9 cellular contexts compared by ENCODE assay signal in genomic region chr19:51703655-51704515, GRCh38. TPM values are rescaled to one million over a fixed set of nuclear protein-coding genes. Genes with fewer than 3 reads are reported as not detected.
A peak's percentile ranks its signal among the peaks of the same experiment; 100 is the strongest.
DNase-seq lines count a peak whose midpoint lies in the region; ATAC-seq and TF ChIP-seq lines count a peak whose summit lies in the region.
"Had no signal": no experiment of that assay in that cellular context is flagged by ENCODE, and none has a peak within 500 bp of the region (broad histone marks: within the 10 kb centered on the region; RNA-seq: fewer than 3 reads in every experiment).

No MANE protein-coding gene starts in this region.

- H3K4me3 ChIP-seq in endodermal cell (ENCODE audit: low read length): peak overlapping the region; percentile 81

- H3K9me3 ChIP-seq in endodermal cell (ENCODE audit: control insufficient read depth, low read length): no peaks in the 10 kb centered on the region

- TF ChIP-seq CTCF in endodermal cell (conservative IDR thresholded peaks at IDR 0.05): peak; percentile 75

- no peaks in the 10 kb centered on the region for H3K9me3 Mint-ChIP-seq in endodermal cell

- peak overlapping the region; percentile 78 for H3K9ac ChIP-seq in endodermal cell (ENCODE audit: extremely low read depth, low read length, poor library complexity, severe bottlenecking)

- DNase-seq in AML-193 (lab: John Stamatoyannopoulos, UW) (peak; percentile 89 to 91), NOMO-1 treated with DMSO at 0.1 percent for 48 hours (lab: John Stamatoyannopoulos, UW; ENCODE audit: unreplicated experiment) (peak; percentile 94), endodermal cell (peak; percentile 98), midbrain (lab: John Stamatoyannopoulos, UW) (peak; percentile 91)
- DNase-seq in activated CD8-positive, alpha-beta memory T cell treated with anti-CD3 and anti-CD28 coated beads, Interleukin-2, amount 50 U/mL, for 24 hours (ENCODE audit: extremely low read depth): peak; percentile 90
- DNase-seq in stimulated activated CD8-positive, alpha-beta memory T cell treated with anti-CD3 and anti-CD28 coated beads, Interleukin-15, amount 100 ng/mL, for 4 hours (ENCODE audit: low read depth in 2 of 2): peak; percentile 93 to 96

- peak overlapping the region; percentile 97 for H3K27ac Mint-ChIP-seq in endodermal cell

- H3K27me3 ChIP-seq in endodermal cell (ENCODE audit: control insufficient read depth, insufficient read depth, low read length, poor library complexity, severe bottlenecking): no peaks in the 10 kb centered on the region

- peak overlapping the region; percentile 67 for H3K4me3 Mint-ChIP-seq in endodermal cell

- peaks cover 76% of the 10 kb centered on the region for H3K36me3 ChIP-seq in endodermal cell (ENCODE audit: control insufficient read depth, insufficient read depth, low read length)

- H3K4me1 ChIP-seq in endodermal cell (ENCODE audit: control insufficient read depth, insufficient read depth, low read length): no peaks in the 10 kb centered on the region

- H3K27me3 Mint-ChIP-seq in endodermal cell (ENCODE audit: insufficient read depth): peaks cover 3% of the 10 kb centered on the region

- ATAC-seq in GM19043 (IDR thresholded peaks at IDR 0.05; ENCODE audit: low read depth, unreplicated experiment) (peak; percentile 70), HG03378 (IDR thresholded peaks at IDR 0.05; ENCODE audit: unreplicated experiment) (peak; percentile 82)

- peak overlapping the region; percentile 72 for H3K27ac ChIP-seq in endodermal cell (ENCODE audit: low read depth, low read length)

- 7 to 12% methylated on average over 10 to 71 of the region's 71 CpGs for WGBS in endodermal cell (ENCODE audit: insufficient coverage in 1 of 2, insufficient read length in 1 of 2), 2 experiments

- H3K36me3 Mint-ChIP-seq in endodermal cell (ENCODE audit: low read depth): peaks cover 54% of the 10 kb centered on the region

- peaks cover 16% of the 10 kb centered on the region for H3K4me1 Mint-ChIP-seq in endodermal cell

RNA-seq across cellular contexts. Expression of gene SPACA6, which starts 10.8 kb away (rescaled TPM):
- 10 to 100 TPM; 18.4 to 26.8 TPM for total RNA-seq in endodermal cell
- polyA plus RNA-seq in endodermal cell (2013, experiment 1 of 2): 33.8 TPM
- 32.2 TPM for polyA plus RNA-seq in endodermal cell (2013, experiment 2 of 2)

RNA-seq across cellular contexts. Expression of gene HAS1, which starts 19.9 kb away (rescaled TPM):
- under 1 TPM in 1 of 2 donors, not detected in 1; 0.22 TPM for total RNA-seq in endodermal cell
- polyA plus RNA-seq in endodermal cell (2013, experiment 1 of 2): 0.78 TPM
- 1.0 TPM for polyA plus RNA-seq in endodermal cell (2013, experiment 2 of 2)
- total RNA-seq: M059J had no signal

RNA-seq across cellular contexts. Expression of gene FPR1, which starts 47.8 kb away (rescaled TPM):
- total RNA-seq in endodermal cell: not detected
- not detected for polyA plus RNA-seq in endodermal cell (2013, experiment 1 of 2)
- not detected for polyA plus RNA-seq in endodermal cell (2013, experiment 2 of 2)

RNA-seq across cellular contexts. Expression of gene FPR2, which starts 57.1 kb away (rescaled TPM):
- under 1 TPM in 1 of 2 donors, not detected in 1; 0.11 TPM for total RNA-seq in endodermal cell
- polyA plus RNA-seq in endodermal cell (2013, experiment 1 of 2): not detected
- not detected for polyA plus RNA-seq in endodermal cell (2013, experiment 2 of 2)
- total RNA-seq: M059J had no signal

RNA-seq across cellular contexts. Expression of gene SIGLEC14, which starts 57.3 kb away (rescaled TPM):
- total RNA-seq in endodermal cell: not detected
- not detected for polyA plus RNA-seq in endodermal cell (2013, experiment 1 of 2)
- polyA plus RNA-seq in endodermal cell (2013, experiment 2 of 2): 0.12 TPM
- total RNA-seq: M059J had no signal

Comparison
In these comparisons a context has a peak if more than half of its experiments do, and no peak if none do; other contexts are left out.
1. Peak in every context shown above with its lines: DNase-seq, ATAC-seq, H3K4me3 ChIP-seq and H3K27ac ChIP-seq.